Comparison of ENCODE assay signal across 30 cellular contexts in the genomic region with DNA sequence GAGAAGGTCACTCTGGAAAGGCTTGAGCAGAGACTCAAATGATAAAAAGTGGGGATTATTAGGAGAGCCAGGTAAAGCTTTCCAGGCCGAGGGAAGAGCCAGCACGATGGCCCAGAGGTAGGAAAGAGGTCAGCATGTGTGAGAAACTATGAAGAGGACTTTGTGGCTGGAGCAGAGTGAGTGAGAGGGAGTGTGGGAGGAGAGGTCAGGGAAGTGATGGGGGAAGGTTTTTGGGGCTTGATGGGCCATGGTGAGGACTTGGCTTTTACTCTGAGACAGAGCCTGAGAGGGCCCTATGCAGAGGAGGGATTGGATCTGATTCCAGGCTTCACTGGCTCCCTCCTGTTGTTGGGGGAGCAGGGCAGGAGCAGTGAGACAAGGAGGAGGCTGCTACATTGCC. TPM values are rescaled to one million over a fixed set of nuclear protein-coding genes. Genes with fewer than 3 reads are reported as not detected.
"Had no signal": no experiment of that assay in that cellular context is flagged by ENCODE, and none has a peak within 500 bp of the region (broad histone marks: within the 10 kb centered on the region; RNA-seq: fewer than 3 reads in every experiment).

No MANE protein-coding gene starts in this region.

- H3K36me3 ChIP-seq: colonic mucosa, gastrocnemius medialis, right lobe of liver, upper lobe of right lung, uterus had no signal

- H3K36me3 Mint-ChIP-seq: natural killer cell had no signal

- H3K79me2 ChIP-seq: parathyroid adenoma had no signal

- ATAC-seq: esophagus mucosa, gastrocnemius medialis, heart left ventricle, left lobe of liver, natural killer cell, right lobe of liver, upper lobe of right lung had no signal

- H2AFZ ChIP-seq: hepatocyte, parathyroid adenoma had no signal

- DNase-seq: colonic mucosa; effector CD8-positive, alpha-beta T cell; endodermal cell; foreskin fibroblast; gastrocnemius medialis; heart left ventricle; kidney; natural killer cell; right lobe of liver; small intestine; stimulated activated CD4-positive, alpha-beta T cell treated with anti-CD3 and anti-CD28 coated beads, Interleukin-12 subunit alpha, Interleukin-12 subunit beta, amount 100 ng/mL, for 4 hours; stimulated activated CD4-positive, alpha-beta T cell treated with anti-CD3 and anti-CD28 coated beads, Interleukin-1b, Interleukin-23, amount 100 ng/mL, for 48 hours; stimulated activated CD4-positive, alpha-beta T cell treated with anti-CD3 and anti-CD28 coated beads, Interleukin-4, amount 100 ng/mL, for 1 hour; stimulated activated CD8-positive, alpha-beta memory T cell treated with anti-CD3 and anti-CD28 coated beads, Interleukin-4, amount 100 ng/mL, for 48 hours; stimulated activated naive CD4-positive, alpha-beta T cell treated with Interleukin-2 at 50 U/mL for 16 hours; upper lobe of right lung; uterus had no signal

- H3K9me3 ChIP-seq: colonic mucosa, gastrocnemius medialis, heart left ventricle, right lobe of liver, thoracic aorta, tibial nerve, upper lobe of right lung, uterus had no signal

- H3K9me3 Mint-ChIP-seq: dendritic cell treated with granulocyte-macrophage colony-stimulating factor and Interleukin-4, amounts not matched to agents 40 ng/mL and 50 ng/mL, for 4 days; endodermal cell; memory B cell; natural killer cell had no signal

- H3K27me3 Mint-ChIP-seq: dendritic cell treated with granulocyte-macrophage colony-stimulating factor and Interleukin-4, amounts not matched to agents 40 ng/mL and 50 ng/mL, for 4 days; memory B cell; progenitor cell of endocrine pancreas had no signal

- H3K27ac Mint-ChIP-seq: dendritic cell treated with granulocyte-macrophage colony-stimulating factor and Interleukin-4, amounts not matched to agents 40 ng/mL and 50 ng/mL, for 4 days; endodermal cell; memory B cell; progenitor cell of endocrine pancreas had no signal

- H3K27ac ChIP-seq: colonic mucosa, epithelial cell of prostate, gastrocnemius medialis, heart left ventricle, hepatocyte, parathyroid adenoma, right lobe of liver, thoracic aorta, tibial nerve, upper lobe of right lung, uterus had no signal

- H3K4me1 ChIP-seq: colonic mucosa, parathyroid adenoma had no signal

- H3K4me2 ChIP-seq: hepatocyte had no signal

- H3K27me3 ChIP-seq: colonic mucosa, gastrocnemius medialis, heart left ventricle, hepatocyte, right lobe of liver, tibial nerve, upper lobe of right lung, uterus had no signal

- H3K9ac ChIP-seq: parathyroid adenoma had no signal

- H3K4me3 Mint-ChIP-seq: dendritic cell treated with granulocyte-macrophage colony-stimulating factor and Interleukin-4, amounts not matched to agents 40 ng/mL and 50 ng/mL, for 4 days; endodermal cell; memory B cell; natural killer cell had no signal

- H3K4me3 ChIP-seq: colonic mucosa, gastrocnemius medialis, heart left ventricle, hepatocyte, lung, right lobe of liver, thoracic aorta, tibial nerve, upper lobe of right lung, uterus had no signal

RNA-seq across cellular contexts. Expression of a gene that starts 21.3 kb away (rescaled TPM):
- polyA plus RNA-seq: neural cell had no signal

RNA-seq across cellular contexts. Expression of a gene that starts 36.9 kb away (rescaled TPM):
- total RNA-seq: osteoblast had no signal
- polyA plus RNA-seq: neural cell had no signal
